ENCODE assay signal across 20 cellular contexts in the genomic region with DNA sequence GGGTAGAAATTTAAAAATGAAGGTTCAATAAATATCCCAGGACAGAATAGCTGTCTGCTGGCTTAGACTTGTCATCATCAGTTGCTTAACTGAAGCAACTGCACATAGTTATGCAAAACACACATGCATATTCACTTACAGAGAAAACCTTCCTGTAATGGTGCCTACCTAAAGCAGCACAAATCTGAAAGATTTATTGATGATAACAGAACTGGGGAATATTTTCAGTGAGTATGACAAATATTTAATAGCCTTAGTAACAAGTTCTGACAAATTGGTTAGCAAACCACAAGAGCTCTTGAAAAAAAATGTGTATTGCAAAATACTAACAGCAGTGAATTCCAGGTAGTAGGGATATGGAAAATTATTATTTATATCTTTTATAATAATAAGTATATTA.
DNase-seq lines count a peak whose midpoint lies in the region; ATAC-seq and TF ChIP-seq lines count a peak whose summit lies in the region.
"Had no signal": no experiment of that assay in that cellular context is flagged by ENCODE, and none has a peak within 500 bp of the region (broad histone marks: within the 10 kb centered on the region; RNA-seq: fewer than 3 reads in every experiment).

No MANE protein-coding gene starts in this region.

- H3K9me3 Mint-ChIP-seq in stimulated activated effector memory CD8-positive, alpha-beta T cell treated with anti-CD3 and anti-CD28 coated beads, Interleukin-12 subunit alpha, Interleukin-12 subunit beta, amount 100 ng/mL, for 72 hours, result peaks cover 2% of the 10 kb centered on the region
- H3K9me3 Mint-ChIP-seq: HFFc6 had no signal

- peak; percentile 93 for ATAC-seq in RWPE2 (ENCODE audit: low read depth)
- ATAC-seq in stimulated activated effector memory CD8-positive, alpha-beta T cell treated with anti-CD3 and anti-CD28 coated beads, Interleukin-12 subunit alpha, Interleukin-12 subunit beta, amount 100 ng/mL, for 72 hours, result no peak
- ATAC-seq: GM12878 had no signal

- H3K27me3 ChIP-seq in ACC112 (ENCODE audit: insufficient read depth, low read length), result no peaks in the 10 kb centered on the region
- no peaks in the 10 kb centered on the region for H3K27me3 ChIP-seq in RWPE2 (ENCODE audit: insufficient read depth, poor library complexity, severe bottlenecking)
- H3K27me3 ChIP-seq: BE2C had no signal

- H3K27ac Mint-ChIP-seq in stimulated activated effector memory CD8-positive, alpha-beta T cell treated with anti-CD3 and anti-CD28 coated beads, Interleukin-12 subunit alpha, Interleukin-12 subunit beta, amount 100 ng/mL, for 72 hours, result no peak overlapping the region
- H3K27ac Mint-ChIP-seq: HFFc6 had no signal

- no peak for TF ChIP-seq CTCF in RWPE2 (IDR thresholded peaks at IDR 0.05; ENCODE audit: poor library complexity, severe bottlenecking)

- H3K4me3 Mint-ChIP-seq in stimulated activated effector memory CD8-positive, alpha-beta T cell treated with anti-CD3 and anti-CD28 coated beads, Interleukin-12 subunit alpha, Interleukin-12 subunit beta, amount 100 ng/mL, for 72 hours, result no peak overlapping the region
- H3K4me3 Mint-ChIP-seq: HFFc6 had no signal

- no peaks in the 10 kb centered on the region for H3K79me2 ChIP-seq in ACC112 (ENCODE audit: control insufficient read depth, insufficient read depth, low read length, unreplicated experiment)

- H3K4me1 ChIP-seq in ACC112 (ENCODE audit: control insufficient read depth, insufficient read depth, low read length, unreplicated experiment) (peaks cover 5% of the 10 kb centered on the region), RWPE2 (ENCODE audit: insufficient read depth, poor library complexity, severe bottlenecking) (peaks cover 16% of the 10 kb centered on the region)
- H3K4me1 ChIP-seq: BE2C had no signal

- H3K27ac ChIP-seq in ACC112 (ENCODE audit: low read depth, low read length) (peak overlapping the region; percentile 21; the same call in 1 of the 2 replicates), RWPE2 (ENCODE audit: poor library complexity, severe bottlenecking) (peak overlapping the region; percentile 36), epithelial cell of prostate (peak overlapping the region; percentile 19)

- H3K4me1 Mint-ChIP-seq in stimulated activated effector memory CD8-positive, alpha-beta T cell treated with anti-CD3 and anti-CD28 coated beads, Interleukin-12 subunit alpha, Interleukin-12 subunit beta, amount 100 ng/mL, for 72 hours, result no peaks in the 10 kb centered on the region

- DNase-seq in HCEC 1CT (peak; percentile 45), RWPE2 (ENCODE audit: low spot score) (no peak), epithelial cell of prostate (ENCODE audit: low read depth, low spot score) (peak; percentile 41), HUDEP-2 (lab: John Stamatoyannopoulos, UW; ENCODE audit: unreplicated experiment in 76 of 76) (no peak), NOMO-1 treated with DMSO at 0.1 percent for 48 hours (lab: John Stamatoyannopoulos, UW; ENCODE audit: unreplicated experiment) (no peak), activated gamma-delta T cell (lab: John Stamatoyannopoulos, UW) (no peak)
- no peak for DNase-seq in stimulated activated effector memory CD8-positive, alpha-beta T cell treated with anti-CD3 and anti-CD28 coated beads, Interleukin-12 subunit alpha, Interleukin-12 subunit beta, amount 100 ng/mL, for 72 hours (ENCODE audit: low spot score in 2 of 2)
- DNase-seq: BE2C, H7, HFFc6, KG1, MV-4-11, NCI-H1694, NCI-H2081 treated with DMSO at 0.1 percent for 48 hours, NCI-H2171 treated with DMSO at 0.1 percent for 48 hours, NCI-H524 treated with DMSO at 0.1 percent for 48 hours, NCI-H82, Right ventricle myocardium superior had no signal

- H3K36me3 ChIP-seq in ACC112 (ENCODE audit: insufficient read depth, low read length), result no peaks in the 10 kb centered on the region
- no peaks in the 10 kb centered on the region for H3K36me3 ChIP-seq in RWPE2 (ENCODE audit: low read depth)
- H3K36me3 ChIP-seq: BE2C had no signal

- no peak overlapping the region for H2AFZ ChIP-seq in ACC112 (ENCODE audit: low read length, unreplicated experiment)

- H3K4me3 ChIP-seq in ACC112 (ENCODE audit: low read depth, low read length) (no peak overlapping the region), RWPE2 (ENCODE audit: severe bottlenecking) (no peak overlapping the region)
- H3K4me3 ChIP-seq: GM12878 had no signal

- H3K9me3 ChIP-seq in RWPE2 (ENCODE audit: severe bottlenecking), result no peaks in the 10 kb centered on the region
- H3K9me3 ChIP-seq: BE2C had no signal

- no peaks in the 10 kb centered on the region for H3K36me3 Mint-ChIP-seq in stimulated activated effector memory CD8-positive, alpha-beta T cell treated with anti-CD3 and anti-CD28 coated beads, Interleukin-12 subunit alpha, Interleukin-12 subunit beta, amount 100 ng/mL, for 72 hours

Comparison
In these comparisons a context has a peak if more than half of its experiments do, and no peak if none do; other contexts are left out.
1. DNase-seq: peak in HCEC 1CT (single experiment) and epithelial cell of prostate (single experiment); none in RWPE2 (single experiment), HUDEP-2 (0 of 76), stimulated activated effector memory CD8-positive, alpha-beta T cell treated with anti-CD3 and anti-CD28 coated beads, Interleukin-12 subunit alpha, Interleukin-12 subunit beta, amount 100 ng/mL, for 72 hours (0 of 2), NOMO-1 treated with DMSO at 0.1 percent for 48 hours (single experiment) and activated gamma-delta T cell (single experiment).
2. Peak in every context shown above with its lines, with median percentiles within 50 percentile points of each other: H3K27ac ChIP-seq.